9 cellular contexts compared by ENCODE assay signal in the genomic region with DNA sequence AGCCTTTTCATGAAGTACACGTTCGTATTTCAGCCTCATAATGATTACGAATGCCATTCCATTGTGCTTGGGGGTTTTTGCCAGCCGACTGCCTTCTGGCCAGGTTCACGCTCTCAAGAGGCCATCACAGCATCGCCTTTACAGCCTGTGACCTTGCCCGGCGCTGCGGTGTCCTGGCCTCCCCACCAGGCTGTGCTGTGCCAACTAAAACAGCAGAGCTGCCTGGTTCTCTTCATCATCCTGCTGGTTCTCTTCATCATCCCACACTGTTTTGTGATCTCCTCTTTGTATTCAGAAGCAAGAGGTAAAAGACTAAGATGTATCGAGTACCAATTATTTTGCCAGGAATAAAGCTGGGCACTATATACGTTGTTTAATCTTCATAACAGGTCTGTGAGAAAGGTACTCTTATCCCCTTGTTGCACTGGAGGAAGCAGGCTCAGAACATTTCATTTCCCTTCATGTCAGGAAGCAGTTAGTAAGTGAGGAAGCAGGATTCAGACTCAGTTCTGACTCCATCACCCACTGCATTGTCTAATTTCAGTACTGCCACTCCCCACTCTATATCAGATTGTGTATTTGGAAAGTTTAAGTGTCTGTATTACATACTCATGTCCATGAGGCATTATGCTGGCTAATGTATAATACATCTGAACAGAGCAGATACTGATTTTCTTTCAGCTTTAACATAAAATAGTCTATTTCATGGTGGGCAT.
DNase-seq lines count a peak whose midpoint lies in the region; ATAC-seq, FAIRE-seq and TF ChIP-seq lines count a peak whose summit lies in the region.
"Had no signal": no experiment of that assay in that cellular context is flagged by ENCODE, and none has a peak within 500 bp of the region (broad histone marks: within the 10 kb centered on the region; RNA-seq: fewer than 3 reads in every experiment).

No MANE protein-coding gene starts in this region.

- H3K27ac Mint-ChIP-seq in progenitor cell of endocrine pancreas: no peak overlapping the region

- peak; percentile 82 for FAIRE-seq in endothelial cell of umbilical vein (lab: Jason Lieb, UNC)
- FAIRE-seq: islet of Langerhans had no signal

- no peak for ATAC-seq in HG03095 (IDR thresholded peaks at IDR 0.05; ENCODE audit: unreplicated experiment)
- no peak for ATAC-seq in HG03025 (IDR thresholded peaks at IDR 0.05; ENCODE audit: low FRiP score, unreplicated experiment)
- ATAC-seq in GM18505 (IDR thresholded peaks at IDR 0.05; ENCODE audit: unreplicated experiment): no peak

- POLR2A ChIA-PET in endothelial cell of umbilical vein (lab: Charles Lee): no interaction called here

- H2AFZ ChIP-seq in endothelial cell of umbilical vein (ENCODE audit: low read depth, low read length): peak overlapping the region; percentile 88

- DNase-seq in H7: peak; percentile 60
- peak; percentile 49 for DNase-seq in activated CD4-positive, alpha-beta T cell treated with anti-CD3 and anti-CD28 coated beads, Interleukin-2, amount 50 U/mL, for 1 hour
- peak; percentile 75 for DNase-seq in endothelial cell of umbilical vein (ENCODE audit: low read depth, low spot score)
- no peak for DNase-seq in progenitor cell of endocrine pancreas (ENCODE audit: low spot score, unreplicated experiment)
- DNase-seq in NCI-H2081 treated with DMSO at 0.1 percent for 48 hours (lab: John Stamatoyannopoulos, UW): no peak

- H3K4me3 ChIP-seq in H7 (ENCODE audit: insufficient read depth, low read depth, low read length): no peak overlapping the region
- no peak overlapping the region for H3K4me3 ChIP-seq in endothelial cell of umbilical vein (replicated peaks in 1 of 3; ENCODE audit: insufficient read depth in 1 of 3, low read depth in 1 of 3, low read length in 3 of 3)

- H3K27ac ChIP-seq in endothelial cell of umbilical vein (ENCODE audit: insufficient read depth, low read depth, low read length): peak overlapping the region; percentile 13

- H3K36me3 ChIP-seq in H7 (replicated peaks; ENCODE audit: control insufficient read depth, insufficient read depth, low read length) (no peaks in the 10 kb centered on the region), endothelial cell of umbilical vein (ENCODE audit: control insufficient read depth in 2 of 2, extremely low read depth in 1 of 2, insufficient read depth in 2 of 2, low read length in 2 of 2) (no peaks in the 10 kb centered on the region)

- CTCF ChIA-PET in endothelial cell of umbilical vein (lab: Charles Lee): interaction anchor here (0.7 to 6.6 kb wide), 21 partner anchors 10 to 386 kb away, joined by 3 to 103 read pairs (median 3); no protein-coding TSS in a partner anchor

- peaks cover 7% of the 10 kb centered on the region for H3K4me1 Mint-ChIP-seq in progenitor cell of endocrine pancreas (ENCODE audit: low read depth)

- H3K4me3 Mint-ChIP-seq in progenitor cell of endocrine pancreas (ENCODE audit: low read depth): no peak overlapping the region

- H3K27me3 ChIP-seq in H7 (ENCODE audit: control insufficient read depth, insufficient read depth, low read length) (no peaks in the 10 kb centered on the region), endothelial cell of umbilical vein (ENCODE audit: control insufficient read depth in 2 of 2, insufficient read depth in 2 of 2, low read length in 2 of 2) (no peaks in the 10 kb centered on the region)

- no peaks in the 10 kb centered on the region for H3K9me1 ChIP-seq in endothelial cell of umbilical vein (replicated peaks; ENCODE audit: control insufficient read depth, extremely low read depth, insufficient read depth, low read length)

- H3K4me1 ChIP-seq in endothelial cell of umbilical vein (ENCODE audit: control insufficient read depth, extremely low read depth, insufficient read depth, low read length): peaks cover 14% of the 10 kb centered on the region

- peak overlapping the region; percentile 37 for H3K4me2 ChIP-seq in endothelial cell of umbilical vein (ENCODE audit: insufficient read depth, low read length)

- no peaks in the 10 kb centered on the region for H3K27me3 Mint-ChIP-seq in progenitor cell of endocrine pancreas

- peaks cover 7% of the 10 kb centered on the region for H3K9me3 Mint-ChIP-seq in progenitor cell of endocrine pancreas (ENCODE audit: low read depth)

- no peak for TF ChIP-seq POLR2A in endothelial cell of umbilical vein (IDR thresholded peaks at IDR 0.05; ENCODE audit: low read depth, low read length)
- no peak for TF ChIP-seq POLR2A in GM18505 (IDR thresholded peaks at IDR 0.05; ENCODE audit: borderline replicate concordance, extremely low read depth, insufficient read depth, insufficient read length)

- no peaks in the 10 kb centered on the region for H3K9me3 ChIP-seq in endothelial cell of umbilical vein (replicated peaks; ENCODE audit: control insufficient read depth, insufficient read depth, low read length)

- H3K36me3 Mint-ChIP-seq in progenitor cell of endocrine pancreas (ENCODE audit: insufficient read depth): peaks cover 5% of the 10 kb centered on the region

- dilution Hi-C loops in endothelial cell of umbilical vein (cut with MboI; ENCODE audit: extremely low pct_ligation_motif_present, low sequenced_read_pairs): no loop called here

- TF ChIP-seq CTCF in endothelial cell of umbilical vein (IDR thresholded peaks at IDR 0.05; ENCODE audit: extremely low read depth in 1 of 2, insufficient read depth in 1 of 2, low read depth in 1 of 2, low read length in 2 of 2) (peak; percentile 68 to 70), progenitor cell of endocrine pancreas (IDR thresholded peaks at IDR 0.05; ENCODE audit: unreplicated experiment) (peak; percentile 26)

- H3K79me2 ChIP-seq in endothelial cell of umbilical vein (ENCODE audit: control insufficient read depth, insufficient read depth, low read length): no peaks in the 10 kb centered on the region

- TSS peak; percentile 34 for BruUV-seq in endothelial cell of umbilical vein (replicated peaks; lab: Mats Ljungman, UMichigan)

- H4K20me1 ChIP-seq in endothelial cell of umbilical vein (replicated peaks; ENCODE audit: control insufficient read depth, extremely low read depth, insufficient read depth, low read length): no peaks in the 10 kb centered on the region

- intact Hi-C loops in endothelial cell of umbilical vein (cut with micrococcal nuclease): loop anchor here (1.0 to 10.0 kb wide), 8 partner anchors 57 to 413 kb away; partner anchors contain the start of genes MEF2A and SYNM

- H3K9ac ChIP-seq in endothelial cell of umbilical vein (replicated peaks; ENCODE audit: extremely low read depth, insufficient read depth, low read length): no peak overlapping the region

TF ChIP-seq in endothelial cell of umbilical vein, 7 proteins besides CTCF, POLR2A, EP300 and RAD21:
- peak; percentile 17 for TF ChIP-seq POLR2AphosphoS5 (IDR thresholded peaks at IDR 0.05; ENCODE audit: insufficient read depth, low read depth, low read length)
- TF ChIP-seq FOS (IDR thresholded peaks at IDR 0.05; ENCODE audit: borderline replicate concordance, insufficient read depth, low read length): peak; percentile 9
- TF ChIP-seq EZH2 (IDR thresholded peaks at IDR 0.05; ENCODE audit: borderline replicate concordance, low read depth, low read length, severe bottlenecking): no peak
- peak; percentile 66 for TF ChIP-seq GATA2 (IDR thresholded peaks at IDR 0.05; ENCODE audit: insufficient read depth, insufficient read length, low read depth, low read length)
- TF ChIP-seq JUN (IDR thresholded peaks at IDR 0.05; ENCODE audit: borderline replicate concordance, insufficient read depth, insufficient read length, low read depth): no peak
- no peak for TF ChIP-seq MAX (IDR thresholded peaks at IDR 0.05; ENCODE audit: insufficient read depth, insufficient read length)

Comparison
In these comparisons a context has a peak if more than half of its experiments do, and no peak if none do; other contexts are left out.
1. DNase-seq: peak in H7 (single experiment), activated CD4-positive, alpha-beta T cell treated with anti-CD3 and anti-CD28 coated beads, Interleukin-2, amount 50 U/mL, for 1 hour (single experiment) and endothelial cell of umbilical vein (single experiment); none in progenitor cell of endocrine pancreas (single experiment) and NCI-H2081 treated with DMSO at 0.1 percent for 48 hours (single experiment).